ENCODE assay signal across 28 cellular contexts in the genomic region with DNA sequence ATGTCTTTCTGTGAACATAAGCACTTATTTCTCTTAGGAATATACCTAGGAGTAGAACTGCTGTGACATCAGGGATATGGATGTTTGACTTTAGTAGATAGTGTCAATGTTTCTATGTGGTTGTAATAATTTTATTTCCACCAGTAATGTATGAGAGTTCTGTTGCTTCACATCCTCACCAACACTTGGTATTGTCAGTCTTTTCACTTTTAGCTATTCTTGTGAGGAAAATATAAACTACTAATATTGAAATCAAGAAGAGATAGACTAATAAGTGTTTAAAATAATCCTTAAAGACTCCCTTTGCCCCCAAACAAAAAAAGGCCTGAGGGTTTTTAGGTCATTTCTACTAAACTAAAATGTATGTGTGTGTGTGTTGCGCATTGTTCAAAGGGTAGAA.
"Had no signal": no experiment of that assay in that cellular context is flagged by ENCODE, and none has a peak within 500 bp of the region (broad histone marks: within the 10 kb centered on the region; RNA-seq: fewer than 3 reads in every experiment).

No MANE protein-coding gene starts in this region.

- DNase-seq: stimulated activated CD4-positive, alpha-beta T cell treated with anti-CD3 and anti-CD28 coated beads, Interleukin-2, amount 100 ng/mL, for 48 hours; stimulated activated CD4-positive, alpha-beta T cell treated with anti-CD3 and anti-CD28 coated beads, Interleukin-4, amount 100 ng/mL, for 1 hour; stimulated activated CD4-positive, alpha-beta T cell treated with anti-CD3 and anti-CD28 coated beads, Interleukin-4, amount 100 ng/mL, for 24 hours; stimulated activated CD4-positive, alpha-beta T cell treated with anti-CD3 and anti-CD28 coated beads, Interleukin-4, amount 100 ng/mL, for 4 hours; stimulated activated CD8-positive, alpha-beta memory T cell treated with anti-CD3 and anti-CD28 coated beads, Interleukin-4, amount 100 ng/mL, for 48 hours; stimulated activated naive B cell treated with anti-CD40 and anti-IgM and Interleukin-4, amounts not matched to agents 10 μg/mL and 1 μg/mL and 100 μg/mL, for 72 hours; stimulated activated naive CD4-positive, alpha-beta T cell; stimulated activated naive CD4-positive, alpha-beta T cell treated with Interleukin-2 at 50 U/mL for 16 hours; stimulated activated naive CD8-positive, alpha-beta T cell treated with anti-CD3 and anti-CD28 coated beads, Interleukin-15, amount 100 ng/mL, for 72 hours; stimulated activated naive CD8-positive, alpha-beta T cell treated with anti-CD3 and anti-CD28 coated beads, Interleukin-15, Interleukin-2, amounts not matched to agents 100 U/mL and 50 U/mL, for 24 hours; stomach; substantia nigra; testis; thyroid gland; tibial artery; transverse colon; trophoblast cell; upper lobe of left lung; upper lobe of right lung; uterus had no signal

- H3K9me3 ChIP-seq: stomach, suprapubic skin, testis, thoracic aorta, thyroid gland, tibial artery, tibial nerve, transverse colon, upper lobe of left lung, upper lobe of right lung, uterus, vagina had no signal

- H3K4me3 ChIP-seq: stomach, suprapubic skin, testis, thoracic aorta, thyroid gland, tibial artery, tibial nerve, transverse colon, upper lobe of left lung, upper lobe of right lung, uterus, vagina had no signal

- ATAC-seq: stimulated activated effector memory CD8-positive, alpha-beta T cell treated with anti-CD3 and anti-CD28 coated beads, Interleukin-12 subunit alpha, Interleukin-12 subunit beta, amount 100 ng/mL, for 72 hours; stimulated activated memory B cell treated with anti-CD40 and anti-IgM and Interleukin-4, amounts not matched to agents 10 μg/mL and 1 μg/mL and 100 μg/mL, for 72 hours; stimulated activated naive B cell treated with anti-CD40 and anti-IgM and Interleukin-4, amounts not matched to agents 10 μg/mL and 1 μg/mL and 100 μg/mL, for 72 hours; stimulated activated naive CD8-positive, alpha-beta T cell treated with anti-CD3 and anti-CD28 coated beads, Interleukin-15, amount 100 ng/mL, for 72 hours; stimulated activated naive CD8-positive, alpha-beta T cell treated with anti-CD3 and anti-CD28 coated beads, Interleukin-15, Interleukin-2, amounts not matched to agents 100 U/mL and 50 U/mL, for 24 hours; upper lobe of right lung had no signal

- H3K4me3 Mint-ChIP-seq: stimulated activated effector memory CD8-positive, alpha-beta T cell treated with anti-CD3 and anti-CD28 coated beads, Interleukin-12 subunit alpha, Interleukin-12 subunit beta, amount 100 ng/mL, for 72 hours; stimulated activated memory B cell treated with anti-CD40 and anti-IgM and Interleukin-4, amounts not matched to agents 10 μg/mL and 1 μg/mL and 100 μg/mL, for 72 hours; stimulated activated naive B cell treated with anti-CD40 and anti-IgM and Interleukin-4, amounts not matched to agents 10 μg/mL and 1 μg/mL and 100 μg/mL, for 72 hours; stimulated activated naive CD8-positive, alpha-beta T cell treated with anti-CD3 and anti-CD28 coated beads, Interleukin-15, amount 100 ng/mL, for 72 hours; stimulated activated naive CD8-positive, alpha-beta T cell treated with anti-CD3 and anti-CD28 coated beads, Interleukin-15, Interleukin-2, amounts not matched to agents 100 ng/mL and 50 ng/mL, for 24 hours; type B pancreatic cell had no signal

- H3K36me3 Mint-ChIP-seq: type B pancreatic cell had no signal

- H3K36me3 ChIP-seq: thoracic aorta, thyroid gland, transverse colon, uterus had no signal

- H3K27me3 Mint-ChIP-seq: stimulated activated memory B cell treated with anti-CD40 and anti-IgM and Interleukin-4, amounts not matched to agents 10 μg/mL and 1 μg/mL and 100 μg/mL, for 72 hours; stimulated activated naive B cell treated with anti-CD40 and anti-IgM and Interleukin-4, amounts not matched to agents 10 μg/mL and 1 μg/mL and 100 μg/mL, for 72 hours; stimulated activated naive CD8-positive, alpha-beta T cell treated with anti-CD3 and anti-CD28 coated beads, Interleukin-15, amount 100 ng/mL, for 72 hours; stimulated activated naive CD8-positive, alpha-beta T cell treated with anti-CD3 and anti-CD28 coated beads, Interleukin-15, Interleukin-2, amounts not matched to agents 100 ng/mL and 50 ng/mL, for 24 hours; type B pancreatic cell had no signal

- H3K4me1 ChIP-seq: uterus had no signal

- H3K27ac ChIP-seq: stomach, suprapubic skin, testis, thoracic aorta, thyroid gland, tibial artery, tibial nerve, transverse colon, upper lobe of left lung, upper lobe of right lung, uterus, vagina had no signal

- H3K27ac Mint-ChIP-seq: stimulated activated effector memory CD8-positive, alpha-beta T cell treated with anti-CD3 and anti-CD28 coated beads, Interleukin-12 subunit alpha, Interleukin-12 subunit beta, amount 100 ng/mL, for 72 hours; stimulated activated memory B cell treated with anti-CD40 and anti-IgM and Interleukin-4, amounts not matched to agents 10 μg/mL and 1 μg/mL and 100 μg/mL, for 72 hours; stimulated activated naive B cell treated with anti-CD40 and anti-IgM and Interleukin-4, amounts not matched to agents 10 μg/mL and 1 μg/mL and 100 μg/mL, for 72 hours; stimulated activated naive CD8-positive, alpha-beta T cell treated with anti-CD3 and anti-CD28 coated beads, Interleukin-15, Interleukin-2, amounts not matched to agents 100 ng/mL and 50 ng/mL, for 24 hours; type B pancreatic cell had no signal
